ENCODE assay signal across 8 cellular contexts in genomic region chr14:21102472-21103164, GRCh38. TPM values are rescaled to one million over a fixed set of nuclear protein-coding genes. Genes with fewer than 3 reads are reported as not detected.
DNase-seq lines count a peak whose midpoint lies in the region; ATAC-seq and TF ChIP-seq lines count a peak whose summit lies in the region.

No MANE protein-coding gene starts in this region.

- H3K27ac ChIP-seq in KOPT-K1 (ENCODE audit: low read depth, low read length, poor library complexity, severe bottlenecking) = peak overlapping the region; percentile 97

- no peaks in the 10 kb centered on the region for H3K9me3 ChIP-seq in KOPT-K1 (ENCODE audit: insufficient read depth, low read length, poor library complexity, severe bottlenecking)

- no peaks in the 10 kb centered on the region for H3K36me3 ChIP-seq in KOPT-K1 (ENCODE audit: insufficient read depth, low read length)

- H3K4me3 Mint-ChIP-seq in Calu3 (ENCODE audit: low read depth, unreplicated experiment) = peak overlapping the region; percentile 77
- H3K4me3 Mint-ChIP-seq in central memory CD8-positive, alpha-beta T cell = peak overlapping the region; percentile 30
- H3K4me3 Mint-ChIP-seq in natural killer cell treated with Interleukin-12 subunit alpha and Interleukin-12 subunit beta and Interleukin-15 and Interleukin-18, amount 100 ng/mL, for 72 hours = peak overlapping the region; percentile 92

- DNase-seq in Calu3 (no peak), NCI-H1694 (lab: John Stamatoyannopoulos, UW) (no peak), GM03348 (ENCODE audit: low spot score) (no peak)
- DNase-seq in central memory CD8-positive, alpha-beta T cell (ENCODE audit: low spot score in 2 of 2) = no peak
- DNase-seq in natural killer cell treated with Interleukin-12 subunit alpha and Interleukin-12 subunit beta and Interleukin-15 and Interleukin-18, amount 100 ng/mL, for 72 hours (ENCODE audit: low spot score) = no peak

- no peak overlapping the region for H3K27ac Mint-ChIP-seq in Calu3 (ENCODE audit: unreplicated experiment)
- no peak overlapping the region for H3K27ac Mint-ChIP-seq in central memory CD8-positive, alpha-beta T cell (ENCODE audit: low read depth)
- H3K27ac Mint-ChIP-seq in natural killer cell treated with Interleukin-12 subunit alpha and Interleukin-12 subunit beta and Interleukin-15 and Interleukin-18, amount 100 ng/mL, for 72 hours = peak overlapping the region; percentile 38 to 84

- CTCF ChIA-PET in Calu3 (lab: Charles Lee) = interaction anchor here (0.6 to 3.3 kb wide), 6 partner anchors 10 to 1211 kb away, joined by 3 to 51 read pairs (median 4); no protein-coding TSS in a partner anchor

- peaks cover 28% of the 10 kb centered on the region for H3K36me3 Mint-ChIP-seq in Calu3 (ENCODE audit: insufficient read depth, unreplicated experiment)
- H3K36me3 Mint-ChIP-seq in central memory CD8-positive, alpha-beta T cell (ENCODE audit: insufficient read depth) = peaks cover 7% of the 10 kb centered on the region
- H3K36me3 Mint-ChIP-seq in natural killer cell treated with Interleukin-12 subunit alpha and Interleukin-12 subunit beta and Interleukin-15 and Interleukin-18, amount 100 ng/mL, for 72 hours = no peaks in the 10 kb centered on the region

- H3K9me3 Mint-ChIP-seq in Calu3 (ENCODE audit: low read depth, unreplicated experiment) = no peaks in the 10 kb centered on the region
- H3K9me3 Mint-ChIP-seq in central memory CD8-positive, alpha-beta T cell = no peaks in the 10 kb centered on the region
- H3K9me3 Mint-ChIP-seq in natural killer cell treated with Interleukin-12 subunit alpha and Interleukin-12 subunit beta and Interleukin-15 and Interleukin-18, amount 100 ng/mL, for 72 hours = no peaks in the 10 kb centered on the region

- no peaks in the 10 kb centered on the region for H3K27me3 Mint-ChIP-seq in Calu3 (ENCODE audit: unreplicated experiment)
- H3K27me3 Mint-ChIP-seq in central memory CD8-positive, alpha-beta T cell = peaks cover 10% of the 10 kb centered on the region
- H3K27me3 Mint-ChIP-seq in natural killer cell treated with Interleukin-12 subunit alpha and Interleukin-12 subunit beta and Interleukin-15 and Interleukin-18, amount 100 ng/mL, for 72 hours = peaks cover 0 to 3% of the 10 kb centered on the region in 2 donors

- TF ChIP-seq CTCF in Calu3 (IDR thresholded peaks at IDR 0.05; ENCODE audit: unreplicated experiment) = no peak

- intact Hi-C loops in Calu3 (cut with micrococcal nuclease; ENCODE audit: unreplicated experiment) = no loop called here

- no peak for ATAC-seq in central memory CD8-positive, alpha-beta T cell (replicated peaks; ENCODE audit: extremely low read depth, poor library complexity, severe bottlenecking)
- ATAC-seq in natural killer cell treated with Interleukin-12 subunit alpha and Interleukin-12 subunit beta and Interleukin-15 and Interleukin-18, amount 100 ng/mL, for 72 hours = no peak
- ATAC-seq in GM21619 (IDR thresholded peaks at IDR 0.05; ENCODE audit: unreplicated experiment) (no peak), GM19463 (IDR thresholded peaks at IDR 0.05; ENCODE audit: unreplicated experiment) (no peak)

- no TSS peak for BruUV-seq in Calu3 (replicated peaks; lab: Mats Ljungman, UMichigan)

- peaks cover 58% of the 10 kb centered on the region for H3K4me1 Mint-ChIP-seq in Calu3 (ENCODE audit: low read depth, unreplicated experiment)
- H3K4me1 Mint-ChIP-seq in central memory CD8-positive, alpha-beta T cell = peaks cover 35% of the 10 kb centered on the region
- peaks cover 32 to 49% of the 10 kb centered on the region in 2 donors for H3K4me1 Mint-ChIP-seq in natural killer cell treated with Interleukin-12 subunit alpha and Interleukin-12 subunit beta and Interleukin-15 and Interleukin-18, amount 100 ng/mL, for 72 hours (ENCODE audit: low read depth in 2 of 2)

RNA-seq across cellular contexts. Expression of gene TMEM253, which starts 1.8 kb away (rescaled TPM):
- 0.24 TPM in 1 of 2 replicates, not detected in the other for total RNA-seq in Calu3 (2022)
- not detected for total RNA-seq in natural killer cell treated with Interleukin-12 subunit alpha and Interleukin-12 subunit beta and Interleukin-15 and Interleukin-18, amount 100 ng/mL, for 72 hours

RNA-seq across cellular contexts. Expression of gene ZNF219, which starts 4.2 kb away (rescaled TPM):
- total RNA-seq in Calu3 (2022) = 18.5 and 20.3 TPM in 2 replicates
- 1 to 10 TPM; 4.5 to 9.5 TPM for total RNA-seq in natural killer cell treated with Interleukin-12 subunit alpha and Interleukin-12 subunit beta and Interleukin-15 and Interleukin-18, amount 100 ng/mL, for 72 hours

RNA-seq across cellular contexts. Expression of gene ARHGEF40, which starts 32.5 kb away (rescaled TPM):
- total RNA-seq in Calu3 (2022) = 15.0 and 16.8 TPM in 2 replicates
- total RNA-seq in natural killer cell treated with Interleukin-12 subunit alpha and Interleukin-12 subunit beta and Interleukin-15 and Interleukin-18, amount 100 ng/mL, for 72 hours = under 1 TPM; 0.36 to 0.75 TPM

RNA-seq across cellular contexts. Expression of gene RNASE8, which starts 45.0 kb away (rescaled TPM):
- total RNA-seq in Calu3 (2022) = not detected in 2 replicates
- not detected for total RNA-seq in natural killer cell treated with Interleukin-12 subunit alpha and Interleukin-12 subunit beta and Interleukin-15 and Interleukin-18, amount 100 ng/mL, for 72 hours

RNA-seq across cellular contexts. Expression of gene OR5AU1, which starts 53.2 kb away (rescaled TPM):
- total RNA-seq in Calu3 (2022) = 0.05 and 0.14 TPM in 2 replicates
- not detected for total RNA-seq in natural killer cell treated with Interleukin-12 subunit alpha and Interleukin-12 subunit beta and Interleukin-15 and Interleukin-18, amount 100 ng/mL, for 72 hours

Comparison
In these comparisons a context has a peak if more than half of its experiments do, and no peak if none do; other contexts are left out.
1. H3K27ac Mint-ChIP-seq: peak in natural killer cell treated with Interleukin-12 subunit alpha and Interleukin-12 subunit beta and Interleukin-15 and Interleukin-18, amount 100 ng/mL, for 72 hours (2 of 2); none in Calu3 (single experiment) and central memory CD8-positive, alpha-beta T cell (single experiment).
2. H3K4me3 Mint-ChIP-seq: peak in every context shown above with its lines; median percentile 92 in natural killer cell treated with Interleukin-12 subunit alpha and Interleukin-12 subunit beta and Interleukin-15 and Interleukin-18, amount 100 ng/mL, for 72 hours; 77 in Calu3; 30 in central memory CD8-positive, alpha-beta T cell.